ENCODE assay signal across 20 cellular contexts in genomic region chr20:1426231-1426849, GRCh38. TPM values are rescaled to one million over a fixed set of nuclear protein-coding genes. Genes with fewer than 3 reads are reported as not detected.
A peak's percentile ranks its signal among the peaks of the same experiment; 100 is the strongest.
DNase-seq lines count a peak whose midpoint lies in the region; ATAC-seq and TF ChIP-seq lines count a peak whose summit lies in the region.
"Had no signal": no experiment of that assay in that cellular context is flagged by ENCODE, and none has a peak within 500 bp of the region (broad histone marks: within the 10 kb centered on the region; RNA-seq: fewer than 3 reads in every experiment).

No MANE protein-coding gene starts in this region.

- peaks cover 24% of the 10 kb centered on the region for H3F3A ChIP-seq in neural progenitor cell (ENCODE audit: low read depth)

- H3K27ac ChIP-seq in HUES64 (ENCODE audit: low read depth, low read length) (peak overlapping the region; percentile 93), neural progenitor cell (no peak overlapping the region)
- H3K27ac ChIP-seq: BLaER1 treated with 17β-estradiol and CSF1 and Interleukin-3, amounts not matched to agents 10 nM and 100 nM; KMS-11; Peyer's patch; SJSA1 had no signal

- H3K4me3 ChIP-seq in HUES64 (ENCODE audit: low read length) (no peak overlapping the region), neural progenitor cell (no peak overlapping the region)
- H3K4me3 ChIP-seq: BLaER1 treated with 17β-estradiol and CSF1 and Interleukin-3, amounts not matched to agents 10 nM and 100 nM; Peyer's patch; SJSA1 had no signal

- H3K36me3 ChIP-seq in HUES64 (ENCODE audit: insufficient read depth, low read length), result no peaks in the 10 kb centered on the region
- no peaks in the 10 kb centered on the region for H3K36me3 ChIP-seq in neural progenitor cell
- H3K36me3 ChIP-seq: BLaER1 treated with 17β-estradiol and CSF1 and Interleukin-3, amounts not matched to agents 10 nM and 100 nM; Peyer's patch; SJSA1 had no signal

- ATAC-seq in T-helper 17 cell (no peak), GM21528 (IDR thresholded peaks at IDR 0.05; ENCODE audit: low FRiP score, unreplicated experiment) (no peak)
- ATAC-seq: CD8-positive, alpha-beta T cell had no signal

- DNase-seq in activated CD4-positive, alpha-beta T cell treated with anti-CD3 and anti-CD28 coated beads, Interleukin-2, amount 10 ng/mL, durations not matched to agents 24 days and 14 days, result no peak
- DNase-seq in activated CD4-positive, alpha-beta T cell treated with anti-CD3 and anti-CD28 coated beads, Interleukin-2, amount 50 U/mL, for 4 hours, result no peak
- no peak for DNase-seq in T-helper 17 cell
- no peak for DNase-seq in neural progenitor cell (ENCODE audit: low spot score)
- DNase-seq in cortex of kidney (lab: John Stamatoyannopoulos, UW), result no peak
- no peak for DNase-seq in NCI-H1436 (lab: John Stamatoyannopoulos, UW)
- DNase-seq: CD8-positive, alpha-beta T cell; DMS53; EL; GOT3; MV-4-11; NCI-H1694; NCI-H226; NCI-H526; Peyer's patch had no signal

- H3K9me3 ChIP-seq in HUES64 (ENCODE audit: insufficient read depth, low read depth, low read length), result no peaks in the 10 kb centered on the region
- H3K9me3 ChIP-seq in T-helper 17 cell (ENCODE audit: control insufficient read depth, low read length, poor library complexity, severe bottlenecking), result no peaks in the 10 kb centered on the region
- H3K9me3 ChIP-seq in neural progenitor cell (ENCODE audit: low read depth), result no peaks in the 10 kb centered on the region
- H3K9me3 ChIP-seq: Peyer's patch, SJSA1 had no signal

- H3K9ac ChIP-seq in HUES64 (ENCODE audit: low read depth, low read length) (no peak overlapping the region), neural progenitor cell (no peak overlapping the region)
- H3K9ac ChIP-seq: BLaER1 treated with 17β-estradiol and CSF1 and Interleukin-3, amounts not matched to agents 10 nM and 100 nM; KMS-11 had no signal

- peaks cover 29% of the 10 kb centered on the region for H3K4me1 Mint-ChIP-seq in activated CD4-positive, alpha-beta T cell treated with anti-CD3 and anti-CD28 coated beads, Interleukin-2, amount 10 ng/mL, durations not matched to agents 24 days and 14 days
- H3K4me1 Mint-ChIP-seq in T-helper 17 cell (peaks cover 13% of the 10 kb centered on the region), neural progenitor cell (peaks cover 40% of the 10 kb centered on the region)

- no peaks in the 10 kb centered on the region for H3K9me3 Mint-ChIP-seq in activated CD4-positive, alpha-beta T cell treated with anti-CD3 and anti-CD28 coated beads, Interleukin-2, amount 10 ng/mL, durations not matched to agents 24 days and 14 days
- peaks cover 9% of the 10 kb centered on the region for H3K9me3 Mint-ChIP-seq in neural progenitor cell
- H3K9me3 Mint-ChIP-seq: CD8-positive, alpha-beta T cell had no signal

- no peak overlapping the region for H3K4me2 ChIP-seq in neural progenitor cell
- H3K4me2 ChIP-seq: KMS-11 had no signal

- no peaks in the 10 kb centered on the region for H4K20me1 ChIP-seq in neural progenitor cell (ENCODE audit: low read depth)

- peaks cover 31% of the 10 kb centered on the region for H3K4me1 ChIP-seq in HUES64 (ENCODE audit: insufficient read depth, low read length)
- peaks cover 20% of the 10 kb centered on the region for H3K4me1 ChIP-seq in neural progenitor cell
- H3K4me1 ChIP-seq: Peyer's patch had no signal

- H3K27me3 Mint-ChIP-seq in activated CD4-positive, alpha-beta T cell treated with anti-CD3 and anti-CD28 coated beads, Interleukin-2, amount 10 ng/mL, durations not matched to agents 24 days and 14 days, result peaks cover 5% of the 10 kb centered on the region
- H3K27me3 Mint-ChIP-seq in T-helper 17 cell, result no peaks in the 10 kb centered on the region
- no peaks in the 10 kb centered on the region for H3K27me3 Mint-ChIP-seq in neural progenitor cell (ENCODE audit: insufficient read depth, low read depth)

- WGBS in HUES64, result 76% methylated on average over 4 of the region's 4 CpGs

- H3K27me3 ChIP-seq in HUES64 (ENCODE audit: insufficient read depth, low read length) (no peaks in the 10 kb centered on the region), neural progenitor cell (no peaks in the 10 kb centered on the region)
- H3K27me3 ChIP-seq: Peyer's patch, SJSA1 had no signal

- peaks cover 5% of the 10 kb centered on the region for H3K36me3 Mint-ChIP-seq in activated CD4-positive, alpha-beta T cell treated with anti-CD3 and anti-CD28 coated beads, Interleukin-2, amount 10 ng/mL, durations not matched to agents 24 days and 14 days (ENCODE audit: low read depth)
- H3K36me3 Mint-ChIP-seq in T-helper 17 cell (ENCODE audit: low read depth) (peaks cover 2% of the 10 kb centered on the region), neural progenitor cell (peaks cover 3% of the 10 kb centered on the region)
- H3K36me3 Mint-ChIP-seq: CD8-positive, alpha-beta T cell had no signal

- TF ChIP-seq CTCF in neural progenitor cell (IDR thresholded peaks at IDR 0.05), result no peak

- H2AFZ ChIP-seq in neural progenitor cell (replicated peaks), result no peak overlapping the region

- peak overlapping the region; percentile 1 for H3K4me3 Mint-ChIP-seq in activated CD4-positive, alpha-beta T cell treated with anti-CD3 and anti-CD28 coated beads, Interleukin-2, amount 10 ng/mL, durations not matched to agents 24 days and 14 days
- H3K4me3 Mint-ChIP-seq in T-helper 17 cell (no peak overlapping the region), neural progenitor cell (no peak overlapping the region)
- H3K4me3 Mint-ChIP-seq: CD8-positive, alpha-beta T cell had no signal

- H3K79me2 ChIP-seq in neural progenitor cell (ENCODE audit: low read depth), result no peaks in the 10 kb centered on the region

- intact Hi-C loops in activated CD4-positive, alpha-beta T cell treated with anti-CD3 and anti-CD28 coated beads, Interleukin-2, amount 10 ng/mL, durations not matched to agents 24 days and 14 days (cut with micrococcal nuclease), result loop anchor here (2.0 kb wide), 1 partner anchor 102 kb away; no protein-coding TSS in a partner anchor

- peak overlapping the region; percentile 39 for H3K27ac Mint-ChIP-seq in activated CD4-positive, alpha-beta T cell treated with anti-CD3 and anti-CD28 coated beads, Interleukin-2, amount 10 ng/mL, durations not matched to agents 24 days and 14 days
- H3K27ac Mint-ChIP-seq in T-helper 17 cell (peak overlapping the region; percentile 60), neural progenitor cell (peak overlapping the region; percentile 72)
- H3K27ac Mint-ChIP-seq: CD8-positive, alpha-beta T cell had no signal

RNA-seq across cellular contexts. Expression of gene FKBP1A, which starts 33.5 kb away (rescaled TPM):
- total RNA-seq in activated CD4-positive, alpha-beta T cell treated with anti-CD3 and anti-CD28 coated beads, Interleukin-2, amount 10 ng/mL, durations not matched to agents 24 days and 14 days, result 291 and 292 TPM in 2 replicates
- polyA plus RNA-seq in HUES64 (2013, experiment 1 of 2), result 224 TPM
- 224 TPM for polyA plus RNA-seq in HUES64 (2013, experiment 2 of 2)
- total RNA-seq in T-helper 17 cell (100 to 1,000 TPM in 1 of 2 donors, 10 to 100 TPM in 1; 77.9 to 113 TPM), neural progenitor cell (ENCODE audit: low replicate concordance) (128 and 135 TPM in 2 replicates)

RNA-seq across cellular contexts. Expression of gene NSFL1C, which starts 40.3 kb away (rescaled TPM):
- 101 and 109 TPM in 2 replicates for total RNA-seq in activated CD4-positive, alpha-beta T cell treated with anti-CD3 and anti-CD28 coated beads, Interleukin-2, amount 10 ng/mL, durations not matched to agents 24 days and 14 days
- 50.5 TPM for polyA plus RNA-seq in HUES64 (2013, experiment 1 of 2)
- polyA plus RNA-seq in HUES64 (2013, experiment 2 of 2), result 50.4 TPM
- total RNA-seq in T-helper 17 cell (10 to 100 TPM; 57.7 to 63.1 TPM), neural progenitor cell (ENCODE audit: low replicate concordance) (30.5 and 43.4 TPM in 2 replicates)
